9 cellular contexts compared by ENCODE assay signal in genomic region chr3:187368765-187369450, GRCh38. TPM values are rescaled to one million over a fixed set of nuclear protein-coding genes. Genes with fewer than 3 reads are reported as not detected.
DNase-seq lines count a peak whose midpoint lies in the region; ATAC-seq and TF ChIP-seq lines count a peak whose summit lies in the region.
"Had no signal": no experiment of that assay in that cellular context is flagged by ENCODE, and none has a peak within 500 bp of the region (broad histone marks: within the 10 kb centered on the region; RNA-seq: fewer than 3 reads in every experiment).

No MANE protein-coding gene starts in this region.

- H3K9me3 ChIP-seq in lower lobe of right lung (no peaks in the 10 kb centered on the region), aorta (ENCODE audit: control insufficient read depth, low read length) (no peaks in the 10 kb centered on the region), HAP-1 (no peaks in the 10 kb centered on the region)

- WGBS in aorta, 2 donors = 27 to 33% methylated on average over 4 of the region's 4 CpGs

- H3K4me1 ChIP-seq in lower lobe of right lung = peaks cover 24% of the 10 kb centered on the region
- H3K4me1 ChIP-seq in aorta (ENCODE audit: control insufficient read depth in 1 of 2, insufficient read depth in 2 of 2, low read length in 2 of 2) = peaks cover 0 to 1% of the 10 kb centered on the region in 2 donors
- H3K4me1 ChIP-seq in HAP-1 = no peaks in the 10 kb centered on the region

- POLR2A ChIA-PET in activated naive CD8-positive, alpha-beta T cell treated with anti-CD3 and anti-CD28 coated beads, Interleukin-2, amount 10 ng/mL, durations not matched to agents 7 days and 5 days (lab: Charles Lee) = interaction anchor here (0.6 to 2.3 kb wide), 9 partner anchors 10 to 1431 kb away, joined by 3 to 7 read pairs (median 5); partner anchors contain the start of genes BCL6, EIF4A2, TBCCD1 and TRA2B
- POLR2A ChIA-PET in WTC11 (lab: Charles Lee) = no interaction called here

- peaks cover 29% of the 10 kb centered on the region for H3K4me1 Mint-ChIP-seq in activated naive CD8-positive, alpha-beta T cell treated with anti-CD3 and anti-CD28 coated beads, Interleukin-2, amount 10 ng/mL, durations not matched to agents 7 days and 5 days
- peaks cover 21% of the 10 kb centered on the region for H3K4me1 Mint-ChIP-seq in WTC11

- peaks cover 54% of the 10 kb centered on the region for H3K36me3 Mint-ChIP-seq in activated naive CD8-positive, alpha-beta T cell treated with anti-CD3 and anti-CD28 coated beads, Interleukin-2, amount 10 ng/mL, durations not matched to agents 7 days and 5 days
- peaks cover 11% of the 10 kb centered on the region for H3K36me3 Mint-ChIP-seq in WTC11

- in situ Hi-C loops in HAP-1 (cut with MboI; ENCODE audit: low sequenced_read_pairs) = no loop called here

- peak overlapping the region; percentile 98 for H3K4me3 Mint-ChIP-seq in activated naive CD8-positive, alpha-beta T cell treated with anti-CD3 and anti-CD28 coated beads, Interleukin-2, amount 10 ng/mL, durations not matched to agents 7 days and 5 days
- no peak overlapping the region for H3K4me3 Mint-ChIP-seq in WTC11

- peak overlapping the region; percentile 97 for H3K27ac Mint-ChIP-seq in activated naive CD8-positive, alpha-beta T cell treated with anti-CD3 and anti-CD28 coated beads, Interleukin-2, amount 10 ng/mL, durations not matched to agents 7 days and 5 days
- no peak overlapping the region for H3K27ac Mint-ChIP-seq in WTC11

- H3K27me3 ChIP-seq in lower lobe of right lung (ENCODE audit: low read depth) = no peaks in the 10 kb centered on the region
- no peaks in the 10 kb centered on the region for H3K27me3 ChIP-seq in aorta (ENCODE audit: control insufficient read depth in 1 of 2, insufficient read depth in 2 of 2, low read length in 1 of 2)
- H3K27me3 ChIP-seq in HAP-1 (ENCODE audit: low read depth) = no peaks in the 10 kb centered on the region

- ATAC-seq in GM18907 (IDR thresholded peaks at IDR 0.05; ENCODE audit: unreplicated experiment) (peak; percentile 39), HG03354 (IDR thresholded peaks at IDR 0.05; ENCODE audit: poor library complexity, severe bottlenecking, unreplicated experiment) (peak; percentile 42), lower lobe of right lung (peak; percentile 62 to 68), aorta (ENCODE audit: low FRiP score) (peak; percentile 71), WTC11 (no peak)
- peak; percentile 21 for ATAC-seq in activated naive CD8-positive, alpha-beta T cell treated with anti-CD3 and anti-CD28 coated beads, Interleukin-2, amount 10 ng/mL, durations not matched to agents 7 days and 5 days (ENCODE audit: low read depth)

- CTCF ChIA-PET in WTC11 (lab: Charles Lee) = no interaction called here

- no peaks in the 10 kb centered on the region for H3K27me3 Mint-ChIP-seq in activated naive CD8-positive, alpha-beta T cell treated with anti-CD3 and anti-CD28 coated beads, Interleukin-2, amount 10 ng/mL, durations not matched to agents 7 days and 5 days
- H3K27me3 Mint-ChIP-seq in WTC11 (ENCODE audit: low read depth) = peaks cover 13% of the 10 kb centered on the region

- no peak for TF ChIP-seq CTCF in lower lobe of right lung (IDR thresholded peaks at IDR 0.05)
- TF ChIP-seq CTCF in WTC11 (IDR thresholded peaks at IDR 0.05) = no peak

- no peak for DNase-seq in activated naive CD8-positive, alpha-beta T cell treated with anti-CD3 and anti-CD28 coated beads, Interleukin-2, amount 10 ng/mL, durations not matched to agents 7 days and 5 days
- DNase-seq in lower lobe of right lung (no peak), aorta (no peak), WTC11 (ENCODE audit: low spot score) (no peak), activated gamma-delta T cell (lab: John Stamatoyannopoulos, UW) (no peak), HAP-1 (ENCODE audit: low spot score in 2 of 2) (no peak)

- intact Hi-C loops in lower lobe of right lung (cut with DNase I) = no loop called here
- intact Hi-C loops in aorta (cut with DNase I) = no loop called here

- H3K4me3 ChIP-seq in lower lobe of right lung (peak overlapping the region; percentile 62), aorta (ENCODE audit: low read length in 2 of 2) (peak overlapping the region; percentile 68 to 69), HAP-1 (no peak overlapping the region)

- H3K9me3 Mint-ChIP-seq in activated naive CD8-positive, alpha-beta T cell treated with anti-CD3 and anti-CD28 coated beads, Interleukin-2, amount 10 ng/mL, durations not matched to agents 7 days and 5 days = peaks cover 10% of the 10 kb centered on the region
- H3K9me3 Mint-ChIP-seq in WTC11 = peaks cover 8% of the 10 kb centered on the region

- H3K36me3 ChIP-seq in lower lobe of right lung (peaks cover 12% of the 10 kb centered on the region), aorta (ENCODE audit: control insufficient read depth in 1 of 2, insufficient read depth in 2 of 2, low read length in 1 of 2) (peaks cover 1 to 3% of the 10 kb centered on the region in 2 donors), HAP-1 (replicated peaks) (no peaks in the 10 kb centered on the region; the same call in 1 of the 2 replicates)

- H3K27ac ChIP-seq in lower lobe of right lung (peak overlapping the region; percentile 92), aorta (ENCODE audit: low read depth in 1 of 2, low read length in 2 of 2) (peak overlapping the region in 1 of 2 donors; percentile 30)

TF ChIP-seq in WTC11, 78 proteins besides CTCF, POLR2A, EP300 and RAD21:
- TF ChIP-seq TP53 (CRISPR knock-in tag; IDR thresholded peaks at IDR 0.05) = no peak
- TF ChIP-seq RELA (CRISPR knock-in tag; IDR thresholded peaks at IDR 0.05; ENCODE audit: borderline replicate concordance) = no peak
- TF ChIP-seq STAT6 (CRISPR knock-in tag; conservative IDR thresholded peaks at IDR 0.05; ENCODE audit: low read depth) = no peak
- TF ChIP-seq RORB (CRISPR knock-in tag; IDR thresholded peaks at IDR 0.05) = no peak
- TF ChIP-seq MXD4 (CRISPR knock-in tag; IDR thresholded peaks at IDR 0.05; ENCODE audit: borderline replicate concordance) = no peak
- TF ChIP-seq TCF7 (CRISPR knock-in tag; IDR thresholded peaks at IDR 0.05; ENCODE audit: low read depth) = no peak
- TF ChIP-seq NR3C1 (CRISPR knock-in tag; conservative IDR thresholded peaks at IDR 0.05; ENCODE audit: low read depth) = no peak
- TF ChIP-seq ESRRA (CRISPR knock-in tag; IDR thresholded peaks at IDR 0.05; ENCODE audit: borderline replicate concordance) = no peak

RNA-seq across cellular contexts. Expression of gene RTP4, which starts 0.7 kb away (rescaled TPM):
- total RNA-seq in activated naive CD8-positive, alpha-beta T cell treated with anti-CD3 and anti-CD28 coated beads, Interleukin-2, amount 10 ng/mL, durations not matched to agents 7 days and 5 days = 10 to 100 TPM; 16.9 to 17.1 TPM
- total RNA-seq in lower lobe of right lung = 10.9 TPM
- 1 to 10 TPM; 1.8 to 3.5 TPM for total RNA-seq in aorta
- polyA plus RNA-seq in aorta = 1 to 10 TPM; 1.1 to 2.7 TPM
- total RNA-seq in WTC11 (2021) = not detected in 3 replicates
- total RNA-seq: LHCN-M2 had no signal
